8 cellular contexts compared by ENCODE assay signal in the genomic region with DNA sequence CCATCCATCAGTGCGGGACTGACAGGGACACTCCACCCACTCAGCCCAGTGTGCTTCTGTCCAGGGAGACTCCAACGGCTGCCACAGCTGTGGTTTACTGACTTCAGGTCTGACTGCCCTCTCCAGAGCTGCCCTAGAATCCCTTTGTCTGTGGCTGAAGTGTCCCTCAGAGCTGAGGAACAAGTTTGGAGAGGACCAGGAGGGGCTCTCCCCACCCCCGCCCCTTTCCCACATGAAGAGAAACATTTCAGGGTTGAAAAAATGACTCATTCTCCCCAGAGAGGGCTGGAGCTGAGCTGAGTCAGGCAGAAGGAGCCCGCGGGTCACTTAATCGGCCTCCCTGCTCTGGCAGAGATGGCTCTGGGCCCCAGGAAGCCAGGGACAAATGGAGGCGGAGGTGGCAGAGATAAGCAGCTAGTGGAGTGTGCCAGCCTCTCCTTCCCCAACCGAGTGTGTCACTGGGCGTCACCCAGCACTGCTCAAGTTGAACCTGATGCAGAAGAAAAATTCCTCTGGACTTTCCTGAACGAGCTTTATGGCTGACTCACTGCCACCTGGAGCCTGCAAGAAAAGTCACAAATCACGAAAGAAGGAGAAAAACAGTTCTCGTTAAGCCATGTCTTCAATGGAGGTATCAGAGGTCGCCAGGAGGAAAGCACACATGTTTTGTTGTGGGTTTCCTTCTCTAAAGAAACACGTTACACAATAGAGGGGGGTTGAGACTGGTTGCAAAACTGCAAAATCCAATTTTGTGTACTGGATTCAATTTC. TPM values are rescaled to one million over a fixed set of nuclear protein-coding genes. Genes with fewer than 3 reads are reported as not detected.
A peak's percentile ranks its signal among the peaks of the same experiment; 100 is the strongest.
DNase-seq lines count a peak whose midpoint lies in the region; ATAC-seq and TF ChIP-seq lines count a peak whose summit lies in the region.

No MANE protein-coding gene starts in this region.

- H4K20me1 ChIP-seq in fibroblast of lung (ENCODE audit: control insufficient read depth, extremely low read depth, insufficient read depth, low read length) = no peaks in the 10 kb centered on the region

- H3K27me3 ChIP-seq in fibroblast of lung (ENCODE audit: control insufficient read depth, insufficient read depth, low read length) (no peaks in the 10 kb centered on the region), ovary (no peaks in the 10 kb centered on the region), thoracic aorta (replicated peaks; ENCODE audit: insufficient read depth) (no peaks in the 10 kb centered on the region)

- no peak for TF ChIP-seq EP300 in ovary (IDR thresholded peaks at IDR 0.05)

- peak; percentile 81 for DNase-seq in GM13976 (ENCODE audit: low spot score)
- DNase-seq in NOMO-1 treated with DMSO at 0.1 percent for 48 hours (lab: John Stamatoyannopoulos, UW; ENCODE audit: unreplicated experiment) = peak; percentile 78
- DNase-seq in activated T-cell treated with anti-CD3 and anti-CD28 coated beads, Interleukin-2, amount 50 U/mL, for 1 hour = peak; percentile 72
- DNase-seq in fibroblast of lung (ENCODE audit: low read depth in 2 of 2) = peak; percentile 90 to 92
- DNase-seq in ovary = peak; percentile 77 to 88 (median 80)
- DNase-seq in thoracic aorta (ENCODE audit: low spot score) = peak; percentile 89
- DNase-seq in NCI-H2107 (lab: John Stamatoyannopoulos, UW) = no peak

- H3K4me1 ChIP-seq in fibroblast of lung (ENCODE audit: control insufficient read depth, extremely low read depth, insufficient read depth, low read length) (peaks cover 68% of the 10 kb centered on the region), ovary (ENCODE audit: insufficient read depth) (peaks cover 69% of the 10 kb centered on the region), thoracic aorta (ENCODE audit: control insufficient read depth in 1 of 2, low read depth in 2 of 2) (peaks cover 72 to 97% of the 10 kb centered on the region in 2 donors)

- intact Hi-C loops in ovary (cut with DNase I) = no loop called here

- H3K4me2 ChIP-seq in fibroblast of lung (ENCODE audit: extremely low read depth, insufficient read depth, low read length) = peak overlapping the region; percentile 61

- H3K79me2 ChIP-seq in fibroblast of lung (ENCODE audit: control insufficient read depth, insufficient read depth, low read length) = peaks cover 66% of the 10 kb centered on the region

- in situ Hi-C loops in GM13976 (cut with MboI; ENCODE audit: low sequenced_read_pairs, unreplicated experiment) = no loop called here

- no peak overlapping the region for H2AFZ ChIP-seq in fibroblast of lung (ENCODE audit: low read length)

- 2 to 8% (median 3%) methylated on average over 14 of the region's 14 CpGs for WGBS in ovary, 3 donors

- TF ChIP-seq CTCF in GM13976 (IDR thresholded peaks at IDR 0.05; ENCODE audit: borderline replicate concordance, control extremely low read depth, extremely low read depth, insufficient read depth, missing control alignments) (no peak), fibroblast of lung (conservative IDR thresholded peaks at IDR 0.05 in 1 of 2, IDR thresholded peaks at IDR 0.05 in 1 of 2; ENCODE audit: low read depth in 1 of 2, low read length in 2 of 2) (no peak), ovary (IDR thresholded peaks at IDR 0.05) (no peak), thoracic aorta (IDR thresholded peaks at IDR 0.05) (no peak)

- H3K4me3 ChIP-seq in fibroblast of lung (replicated peaks in 1 of 4; ENCODE audit: control extremely low read depth in 1 of 4, insufficient read depth in 1 of 4, low read depth in 3 of 4, low read length in 4 of 4) (no peak overlapping the region), ovary (no peak overlapping the region), thoracic aorta (peak overlapping the region; percentile 46)

- H3K27ac ChIP-seq in fibroblast of lung (ENCODE audit: insufficient read depth, low read length) (peak overlapping the region; percentile 64), ovary (peak overlapping the region; percentile 83 to 93), thoracic aorta (peak overlapping the region; percentile 91 to 95)

- H3K36me3 ChIP-seq in fibroblast of lung (ENCODE audit: control insufficient read depth, insufficient read depth, low read length) = peaks cover 4% of the 10 kb centered on the region
- H3K36me3 ChIP-seq in ovary = no peaks in the 10 kb centered on the region
- no peaks in the 10 kb centered on the region for H3K36me3 ChIP-seq in thoracic aorta

- ATAC-seq in thoracic aorta (ENCODE audit: insufficient number of reproducible peaks, low FRiP score, low read depth) (peak; percentile 73), GM21515 (IDR thresholded peaks at IDR 0.05; ENCODE audit: unreplicated experiment) (no peak)

- TF ChIP-seq POLR2A in ovary (IDR thresholded peaks at IDR 0.05) = no peak

- H3K9ac ChIP-seq in fibroblast of lung (ENCODE audit: insufficient read depth, low read length) = no peak overlapping the region

- no peaks in the 10 kb centered on the region for H3K9me3 ChIP-seq in fibroblast of lung (ENCODE audit: control insufficient read depth, insufficient read depth, low read depth, low read length)
- H3K9me3 ChIP-seq in ovary = no peaks in the 10 kb centered on the region
- H3K9me3 ChIP-seq in thoracic aorta = no peaks in the 10 kb centered on the region

RNA-seq across cellular contexts. Expression of a gene that starts 34.3 kb away (rescaled TPM):
- total RNA-seq in fibroblast of lung = 57.3 and 138 TPM in 2 replicates
- 131 and 137 TPM in 2 replicates for polyA plus RNA-seq in fibroblast of lung
- 145 and 152 TPM in 2 replicates for polyA plus RNA-seq in fibroblast of lung (2012)
- polyA minus RNA-seq in fibroblast of lung (ENCODE audit: low replicate concordance) = 228 and 250 TPM in 2 replicates
- total RNA-seq in ovary = 100 to 1,000 TPM in 4 of 7 donors, 10 to 100 TPM in 3; 37.3 to 183 (median 119) TPM
- 100 to 1,000 TPM in 1 of 2 donors, 10 to 100 TPM in 1; 84.0 to 313 TPM for polyA plus RNA-seq in ovary
- total RNA-seq in thoracic aorta = 100 to 1,000 TPM; 103 to 124 TPM
